In the genomic region with DNA sequence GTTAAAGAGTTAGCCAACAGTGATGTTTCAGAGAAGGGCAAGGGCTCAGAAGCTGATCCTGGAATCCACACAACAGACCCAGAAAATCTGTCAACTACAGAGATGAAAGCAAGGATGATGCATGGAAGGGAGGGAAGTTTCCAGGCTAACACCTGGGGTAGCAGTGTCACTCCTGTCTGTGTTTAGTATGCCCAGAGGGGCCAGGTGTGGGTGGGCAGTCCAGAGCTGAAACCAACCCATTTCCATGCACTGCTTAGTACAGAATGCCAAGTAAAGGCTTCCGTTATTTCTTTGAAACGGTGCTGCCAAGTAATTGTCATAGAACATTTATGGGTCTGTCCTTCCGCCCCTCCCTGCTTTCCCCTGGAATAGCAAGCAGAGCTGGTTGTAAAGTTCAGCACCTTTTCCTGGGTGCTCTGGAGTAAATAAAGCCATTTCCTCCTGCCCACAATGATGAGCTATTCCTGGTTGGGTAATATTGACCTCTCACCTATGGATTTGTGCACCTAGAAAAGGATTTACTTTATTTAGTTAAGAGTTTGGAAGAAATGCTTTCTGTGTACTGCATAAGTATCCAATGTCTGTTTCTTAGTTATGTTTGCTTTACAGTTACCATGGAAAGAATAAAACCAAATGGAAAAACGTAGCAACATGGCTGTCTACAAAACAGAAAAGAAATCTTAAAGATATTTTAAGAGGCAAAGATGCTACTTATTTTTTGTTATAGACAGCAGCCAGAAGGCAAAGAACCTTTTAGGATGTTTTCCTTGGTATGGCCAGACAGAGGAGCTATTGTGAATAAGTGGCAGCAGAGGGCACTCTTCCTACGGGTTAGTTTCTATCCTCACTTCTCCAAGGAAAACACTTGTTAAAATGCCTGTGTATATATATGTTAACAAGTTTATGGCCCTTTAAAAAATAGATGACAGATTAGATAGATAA, we compare ENCODE assay signal across 8 cellular contexts.
DNase-seq lines count a peak whose midpoint lies in the region; ATAC-seq, FAIRE-seq and TF ChIP-seq lines count a peak whose summit lies in the region.
"Not testable (repeated sequence)": the region's sequence is repeated elsewhere in the genome, so short reads cannot be mapped to it uniquely, and the experiment has no call there.

No MANE protein-coding gene starts in this region.

- not testable (repeated sequence) for H3K9me3 ChIP-seq in H9 (ENCODE audit: control insufficient read depth, low read depth, low read length); Panc1 (ENCODE audit: control insufficient read depth, insufficient read depth, low read depth, low read length); GM12878 (replicated peaks; ENCODE audit: control insufficient read depth, insufficient read depth, low read length); testis

- H3K9ac ChIP-seq in H9 (ENCODE audit: extremely low read depth, insufficient read length, low read length); GM12878 (ENCODE audit: control insufficient read depth, insufficient read depth, low read length): not testable (repeated sequence)

- not testable (repeated sequence) for H3K27ac Mint-ChIP-seq in H9

- not testable (repeated sequence) for H3K9me3 Mint-ChIP-seq in H9

- H3K56ac ChIP-seq in H9 (ENCODE audit: insufficient read length, low read depth, low read length): not testable (repeated sequence)

- ATAC-seq in Panc1: peak; percentile 82
- ATAC-seq in GM12878: not testable (repeated sequence)

- RAD21 ChIA-PET in GM12878 (lab: Charles Lee; ENCODE audit: unreplicated experiment): interaction anchor here (2.0 kb wide), 1 partner anchor 286 kb away, joined by 5 read pairs; no protein-coding TSS in a partner anchor

- H2BK120ac ChIP-seq in H9 (ENCODE audit: low read depth, low read length, poor library complexity, severe bottlenecking): not testable (repeated sequence)

- H3K36me3 ChIP-seq in Panc1 (ENCODE audit: control insufficient read depth, insufficient read depth, low read length); GM12878 (ENCODE audit: control insufficient read depth in 2 of 2, insufficient read depth in 2 of 2, low read length in 1 of 2); testis (ENCODE audit: low read depth, missing control alignments): not testable (repeated sequence)

- TF ChIP-seq POLR2A in GM12878 (IDR thresholded peaks at IDR 0.05; ENCODE audit: low read depth, low read length); testis (IDR thresholded peaks at IDR 0.05): not testable (repeated sequence)

- H3K4ac ChIP-seq in H9 (ENCODE audit: low read depth, low read length): not testable (repeated sequence)

- not testable (repeated sequence) for H3K27ac ChIP-seq in H9 (ENCODE audit: insufficient read length, low read depth, low read length); Panc1 (ENCODE audit: low read length); GM12878 (ENCODE audit: control insufficient read depth, insufficient read depth); testis

- DNase-seq in COR-L47 (lab: John Stamatoyannopoulos, UW): peak; percentile 33
- DNase-seq in H9; GM12878 (ENCODE audit: low read depth, low spot score): not testable (repeated sequence)
- peak; percentile 67 for DNase-seq in NCI-H1694 treated with DMSO at 0.1 percent for 48 hours (lab: John Stamatoyannopoulos, UW)
- DNase-seq in Panc1 (ENCODE audit: low read depth, low spot score): peak; percentile 36
- peak in 1 of 2 donors; percentile 72 for DNase-seq in foreskin fibroblast
- DNase-seq in medulla oblongata (ENCODE audit: extremely low spot score): peak; percentile 75
- peak; percentile 28 for DNase-seq in testis

- H4K5ac ChIP-seq in H9 (ENCODE audit: insufficient read length, low read depth, low read length): not testable (repeated sequence)

- BruUV-seq in Panc1 (replicated peaks; lab: Mats Ljungman, UMichigan); GM12878 (replicated peaks; lab: Mats Ljungman, UMichigan): not testable (repeated sequence)

- not testable (repeated sequence) for H3K4me3 Mint-ChIP-seq in H9

- peak; percentile 65 for FAIRE-seq in GM12878 (lab: Jason Lieb, UNC)

- not testable (repeated sequence) for H3K23ac ChIP-seq in H9 (ENCODE audit: insufficient read length, low read depth, low read length)

- H3K4me2 ChIP-seq in H9 (ENCODE audit: insufficient read depth, insufficient read length, low read length); GM12878 (ENCODE audit: control insufficient read depth, insufficient read depth): not testable (repeated sequence)

- not testable (repeated sequence) for H3K79me1 ChIP-seq in H9 (ENCODE audit: insufficient read depth, low read depth, low read length, poor library complexity, severe bottlenecking)

- not testable (repeated sequence) for H2BK20ac ChIP-seq in H9 (ENCODE audit: low read depth, low read length, poor library complexity, severe bottlenecking)

- not testable (repeated sequence) for H2AK5ac ChIP-seq in H9 (ENCODE audit: insufficient read length, low read length)

- CTCF ChIA-PET in Panc1 (lab: Charles Lee): interaction anchor here (0.8 kb wide), 1 partner anchor 41 kb away, joined by 3 read pairs; no protein-coding TSS in a partner anchor
- CTCF ChIA-PET in GM12878 (lab: Yijun Ruan, JAX): interaction anchor here (0.7 to 2.5 kb wide), 4 partner anchors 112 to 426 kb away, joined by 3 to 9 read pairs (median 7); no protein-coding TSS in a partner anchor

- H3K36me3 Mint-ChIP-seq in H9 (ENCODE audit: insufficient read depth in 1 of 3, low read depth in 3 of 3): not testable (repeated sequence)

- in situ Hi-C loops in Panc1 (cut with HindIII; ENCODE audit: low pct_unique_long_range_greater_than_20kb, low sequenced_read_pairs): not testable (repeated sequence)
- in situ Hi-C loops in GM12878 (cut with MboI): loop anchor here (25.0 kb wide), 1 partner anchor 427 kb away; no protein-coding TSS in a partner anchor

- not testable (repeated sequence) for H4K91ac ChIP-seq in H9 (ENCODE audit: insufficient read length, low read depth, low read length)

- peak; percentile 31; the same call in 1 of the 2 replicates for TF ChIP-seq RAD21 in GM12878 (IDR thresholded peaks at IDR 0.05; ENCODE audit: insufficient read depth, low read depth, low read length)

- peak; percentile 71 for TF ChIP-seq CTCF in H9 (conservative IDR thresholded peaks at IDR 0.05)
- TF ChIP-seq CTCF in Panc1 (IDR thresholded peaks at IDR 0.05): peak; percentile 57; the same call in 1 of the 2 replicates
- TF ChIP-seq CTCF in GM12878 (IDR thresholded peaks at IDR 0.05 in 2 of 3, conservative IDR thresholded peaks at IDR 0.05 in 1 of 3; ENCODE audit: control insufficient read depth in 2 of 3, extremely low read depth in 1 of 3, insufficient read depth in 1 of 3, low read depth in 3 of 3, low read length in 3 of 3): peak in 2 of 3 experiments; percentile 18 to 20; a peak in 3 of 6 replicates
- TF ChIP-seq CTCF in foreskin fibroblast (IDR thresholded peaks at IDR 0.05; ENCODE audit: low read depth, low read length): peak; percentile 56
- peak in 1 of 3 experiments; percentile 47 for TF ChIP-seq CTCF in testis (IDR thresholded peaks at IDR 0.05)

- SMC1A ChIA-PET in GM12878 (lab: Charles Lee; ENCODE audit: uncharacterized antibody, unreplicated experiment): interaction anchor here (0.9 to 1.2 kb wide), 2 partner anchors 427 kb away, joined by 3 to 5 read pairs; no protein-coding TSS in a partner anchor

- not testable (repeated sequence) for H3K4me1 Mint-ChIP-seq in H9

- not testable (repeated sequence) for H3K4me1 ChIP-seq in H9 (ENCODE audit: insufficient read depth, low read length); Panc1 (ENCODE audit: control insufficient read depth, insufficient read depth, low read length); GM12878 (ENCODE audit: control insufficient read depth, insufficient read depth, low read length); testis

- H4K20me1 ChIP-seq in H9 (ENCODE audit: control insufficient read depth, insufficient read depth, insufficient read length); GM12878 (ENCODE audit: control insufficient read depth, insufficient read depth): not testable (repeated sequence)

- POLR2A ChIA-PET in Panc1 (lab: Charles Lee); GM12878 (lab: Charles Lee): not testable (repeated sequence)

- H2BK15ac ChIP-seq in H9 (ENCODE audit: low read depth, low read length): not testable (repeated sequence)

- not testable (repeated sequence) for H2BK12ac ChIP-seq in H9 (ENCODE audit: insufficient read length, low read depth, low read length)

- not testable (repeated sequence) for H2BK5ac ChIP-seq in H9 (ENCODE audit: insufficient read length, low read length)

- H3K18ac ChIP-seq in H9 (ENCODE audit: insufficient read length, low read depth, low read length): not testable (repeated sequence)

- intact Hi-C loops in Panc1 (cut with micrococcal nuclease; ENCODE audit: unreplicated experiment): loop anchor here (10.0 kb wide), 1 partner anchor 289 kb away; no protein-coding TSS in a partner anchor
- intact Hi-C loops in GM12878 (cut with micrococcal nuclease; ENCODE audit: unreplicated experiment); testis (cut with DNase I; ENCODE audit: low total_unique reads): not testable (repeated sequence)

- not testable (repeated sequence) for H3T11ph ChIP-seq in H9 (ENCODE audit: low read length)

- not testable (repeated sequence) for H3K4me3 ChIP-seq in Panc1 (ENCODE audit: low read depth in 2 of 2, low read length in 2 of 2); GM12878; foreskin fibroblast (ENCODE audit: low read depth in 1 of 2, low read length in 2 of 2); testis

- H3K23me2 ChIP-seq in H9 (ENCODE audit: insufficient read length, low read depth, low read length, poor library complexity, severe bottlenecking): not testable (repeated sequence)

- not testable (repeated sequence) for H2AFZ ChIP-seq in H9 (ENCODE audit: low read length); GM12878 (ENCODE audit: control insufficient read depth, low read depth, low read length)

- H4K8ac ChIP-seq in H9 (replicated peaks; ENCODE audit: insufficient read length, low read depth, low read length): not testable (repeated sequence)

- not testable (repeated sequence) for H3K27me3 Mint-ChIP-seq in H9 (ENCODE audit: low read depth)

- TF ChIP-seq EP300 in GM12878 (IDR thresholded peaks at IDR 0.05; ENCODE audit: borderline replicate concordance in 1 of 2, control insufficient read depth in 1 of 2, low read depth in 2 of 2, low read length in 2 of 2): not testable (repeated sequence)

- not testable (repeated sequence) for H3K79me2 ChIP-seq in H9 (ENCODE audit: insufficient read depth, low read length); GM12878 (ENCODE audit: control insufficient read depth, insufficient read depth, low read length)

- not testable (repeated sequence) for H3K27me3 ChIP-seq in H9 (ENCODE audit: insufficient read depth, low read length); Panc1 (ENCODE audit: control insufficient read depth, insufficient read depth, low read length); GM12878 (replicated peaks in 1 of 2; ENCODE audit: control insufficient read depth in 2 of 2, insufficient read depth in 2 of 2, low read length in 1 of 2); testis

- WGBS in H9 (ENCODE audit: extremely low coverage, insufficient read length, low lambda C conversion rate): no CpG with 5 or more reads among the region's 5 CpGs
- 23% methylated on average over 5 of the region's 5 CpGs for WGBS in GM12878 (ENCODE audit: insufficient coverage, insufficient replicate concordance, low lambda C conversion rate, missing lambda C conversion rate)
- WGBS in testis, 2 donors: 24 to 41% methylated on average over 5 of the region's 5 CpGs

- not testable (repeated sequence) for H3K14ac ChIP-seq in H9 (ENCODE audit: insufficient read depth, low read length)
